In genomic region chr12:54184024-54184805, GRCh38 we compare ENCODE assay signal across 26 cellular contexts.
"Had no signal": no experiment of that assay in that cellular context is flagged by ENCODE, and none has a peak within 500 bp of the region (broad histone marks: within the 10 kb centered on the region; RNA-seq: fewer than 3 reads in every experiment).

No MANE protein-coding gene starts in this region.

- DNase-seq: islet precursor cell; left ventricle myocardium inferior; mesendoderm; naive B cell; natural killer cell; nephron progenitor cell; ovary; right cardiac atrium; stimulated activated CD4-positive, alpha-beta T cell treated with anti-CD3 and anti-CD28 coated beads, Interleukin-12 subunit alpha, Interleukin-12 subunit beta, amount 100 ng/mL, for 4 hours; stimulated activated CD4-positive, alpha-beta T cell treated with anti-CD3 and anti-CD28 coated beads, Interleukin-15, amount 100 ng/mL, for 24 hours; stimulated activated CD4-positive, alpha-beta T cell treated with anti-CD3 and anti-CD28 coated beads, Interleukin-2, amount 100 ng/mL, for 24 hours; stimulated activated CD4-positive, alpha-beta T cell treated with anti-CD3 and anti-CD28 coated beads, Interleukin-4, amount 100 ng/mL, for 1 hour; stimulated activated naive B cell treated with anti-CD40 and anti-IgM and Interleukin-4, amounts not matched to agents 10 μg/mL and 1 μg/mL and 100 μg/mL, for 72 hours; stimulated activated naive CD8-positive, alpha-beta T cell treated with anti-CD3 and anti-CD28 coated beads, Interleukin-15, Interleukin-2, amounts not matched to agents 100 U/mL and 50 U/mL, for 24 hours; stomach; tibial artery; trophoblast cell; upper lobe of right lung had no signal

- H3K4me3 ChIP-seq: hepatocyte, left ventricle myocardium inferior, lung, ovary, skin epidermis, stomach, suprapubic skin, thoracic aorta, tibial artery, upper lobe of right lung had no signal

- ATAC-seq: natural killer cell; right cardiac atrium; sciatic nerve; stimulated activated naive B cell treated with anti-CD40 and anti-IgM and Interleukin-4, amounts not matched to agents 10 μg/mL and 1 μg/mL and 100 μg/mL, for 72 hours; stimulated activated naive CD8-positive, alpha-beta T cell treated with anti-CD3 and anti-CD28 coated beads, Interleukin-15, Interleukin-2, amounts not matched to agents 100 U/mL and 50 U/mL, for 24 hours; upper lobe of right lung had no signal

- H3K27me3 ChIP-seq: hepatocyte, ovary, stomach, suprapubic skin, tibial artery, upper lobe of right lung had no signal

- H3K36me3 Mint-ChIP-seq: natural killer cell had no signal

- H3K27me3 Mint-ChIP-seq: naive B cell; progenitor cell of endocrine pancreas; stimulated activated naive B cell treated with anti-CD40 and anti-IgM and Interleukin-4, amounts not matched to agents 10 μg/mL and 1 μg/mL and 100 μg/mL, for 72 hours had no signal

- H3K36me3 ChIP-seq: ovary had no signal

- H3K9me3 Mint-ChIP-seq: mesothelial cell of epicardium; naive B cell; natural killer cell; nephron progenitor cell; stimulated activated naive B cell treated with anti-CD40 and anti-IgM and Interleukin-4, amounts not matched to agents 10 μg/mL and 1 μg/mL and 100 μg/mL, for 72 hours had no signal

- H3K27ac ChIP-seq: hepatocyte, left ventricle myocardium inferior, ovary, skin epidermis, stomach, suprapubic skin, thoracic aorta, tibial artery, upper lobe of right lung had no signal

- H3K27ac Mint-ChIP-seq: mesothelial cell of epicardium; naive B cell; natural killer cell; nephron progenitor cell; progenitor cell of endocrine pancreas; stimulated activated naive B cell treated with anti-CD40 and anti-IgM and Interleukin-4, amounts not matched to agents 10 μg/mL and 1 μg/mL and 100 μg/mL, for 72 hours had no signal

- H3K4me3 Mint-ChIP-seq: mesothelial cell of epicardium; naive B cell; natural killer cell; nephron progenitor cell; stimulated activated naive B cell treated with anti-CD40 and anti-IgM and Interleukin-4, amounts not matched to agents 10 μg/mL and 1 μg/mL and 100 μg/mL, for 72 hours had no signal

- H3K9me3 ChIP-seq: left ventricle myocardium inferior, ovary, stomach, suprapubic skin, thoracic aorta, tibial artery, upper lobe of right lung had no signal
